In genomic region chr1:67795179-67795916, GRCh38 we compare ENCODE assay signal across 19 cellular contexts.
"Had no signal": no experiment of that assay in that cellular context is flagged by ENCODE, and none has a peak within 500 bp of the region (broad histone marks: within the 10 kb centered on the region; RNA-seq: fewer than 3 reads in every experiment).

No MANE protein-coding gene starts in this region.

- H3K36me3 ChIP-seq: right atrium auricular region, tibial nerve, WERI-Rb-1 had no signal

- FAIRE-seq: endometrium, islet of Langerhans had no signal

- H3K27ac Mint-ChIP-seq: activated T-helper 1 cell treated with anti-CD3 and anti-CD28 coated beads, Interleukin-12 subunit alpha, Interleukin-12 subunit beta, Interleukin-2, Interleukin-4 antibody, amounts not matched to agents 30 ng/mL and 10 ng/mL and 1 ng/mL, durations not matched to agents 14 hours and 24 hours and 36 hours; naive B cell; T-helper 1 cell treated with Interleukin-12 subunit alpha and Interleukin-12 subunit beta and Interleukin-4 antibody, amounts not matched to agents 30 μg/mL and 1 μg/mL, for 36 hours had no signal

- ATAC-seq: esophagus mucosa, left colon had no signal

- H3K27ac ChIP-seq: dorsolateral prefrontal cortex, WERI-Rb-1 had no signal

- H3K4me3 Mint-ChIP-seq: activated T-helper 1 cell treated with anti-CD3 and anti-CD28 coated beads, Interleukin-12 subunit alpha, Interleukin-12 subunit beta, Interleukin-2, Interleukin-4 antibody, amounts not matched to agents 30 ng/mL and 10 ng/mL and 1 ng/mL, durations not matched to agents 14 hours and 24 hours and 36 hours; naive B cell; T-helper 1 cell treated with Interleukin-12 subunit alpha and Interleukin-12 subunit beta and Interleukin-4 antibody, amounts not matched to agents 30 μg/mL and 1 μg/mL, for 36 hours had no signal

- DNase-seq: activated CD4-positive, alpha-beta T cell treated with anti-CD3 and anti-CD28 coated beads for 4 hours; activated CD8-positive, alpha-beta memory T cell treated with anti-CD3 and anti-CD28 coated beads for 24 hours; activated naive CD4-positive, alpha-beta T cell treated with Interleukin-2 at 50 U/mL for 16 hours; anterior cingulate cortex; dorsolateral prefrontal cortex; left colon; naive B cell; posterior cingulate gyrus; stimulated activated CD4-positive, alpha-beta T cell treated with anti-CD3 and anti-CD28 coated beads, Interleukin-4, amount 100 ng/mL, for 24 hours; stimulated activated naive CD4-positive, alpha-beta T cell; WERI-Rb-1 had no signal

- H3K9me3 ChIP-seq: right atrium auricular region, tibial nerve had no signal

- H3K27me3 ChIP-seq: right atrium auricular region, tibial nerve had no signal

- H3K4me3 ChIP-seq: dorsolateral prefrontal cortex, lung, right atrium auricular region, tibial nerve had no signal

- H3K4me1 Mint-ChIP-seq: naive B cell had no signal

- H3K36me3 Mint-ChIP-seq: naive B cell had no signal

- H3K9me3 Mint-ChIP-seq: activated T-helper 1 cell treated with anti-CD3 and anti-CD28 coated beads, Interleukin-12 subunit alpha, Interleukin-12 subunit beta, Interleukin-2, Interleukin-4 antibody, amounts not matched to agents 30 ng/mL and 10 ng/mL and 1 ng/mL, durations not matched to agents 14 hours and 24 hours and 36 hours; T-helper 1 cell treated with Interleukin-12 subunit alpha and Interleukin-12 subunit beta and Interleukin-4 antibody, amounts not matched to agents 30 μg/mL and 1 μg/mL, for 36 hours had no signal
